In the genomic region with DNA sequence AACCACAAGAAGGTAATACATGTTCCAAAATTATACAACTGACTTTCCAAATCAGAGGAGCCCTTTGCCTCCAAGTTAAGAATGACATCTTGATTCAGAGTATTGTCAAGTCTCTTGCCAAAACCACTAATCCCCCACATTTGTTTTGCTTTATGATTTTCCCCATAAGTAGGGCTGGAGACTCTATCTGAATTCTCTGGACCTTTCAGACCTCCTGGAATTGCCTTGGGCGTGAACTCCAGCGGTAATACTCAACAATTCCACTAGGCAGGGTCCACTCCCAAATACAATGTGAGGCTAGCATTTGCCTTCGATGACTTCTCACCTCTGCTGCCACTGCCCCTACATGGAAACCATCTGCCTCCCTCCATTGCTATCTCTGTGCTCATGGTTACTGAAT, we compare ENCODE assay signal across 30 cellular contexts. TPM values are rescaled to one million over a fixed set of nuclear protein-coding genes. Genes with fewer than 3 reads are reported as not detected.
DNase-seq lines count a peak whose midpoint lies in the region; ATAC-seq and TF ChIP-seq lines count a peak whose summit lies in the region.
"Had no signal": no experiment of that assay in that cellular context is flagged by ENCODE, and none has a peak within 500 bp of the region (broad histone marks: within the 10 kb centered on the region; RNA-seq: fewer than 3 reads in every experiment).

No MANE protein-coding gene starts in this region.

- H3K36me3 ChIP-seq in right atrium auricular region = no peaks in the 10 kb centered on the region
- H3K36me3 ChIP-seq in heart right ventricle = no peaks in the 10 kb centered on the region
- H3K36me3 ChIP-seq: sigmoid colon had no signal

- intact Hi-C loops in Right ventricle myocardium superior (cut with DNase I) (no loop called here), heart right ventricle (cut with DNase I) (no loop called here)

- no peaks in the 10 kb centered on the region for H3K4me1 Mint-ChIP-seq in type B pancreatic cell (ENCODE audit: unreplicated experiment)
- H3K4me1 Mint-ChIP-seq: CD4-positive, CD25-positive, alpha-beta regulatory T cell had no signal

- no peak for DNase-seq in Right ventricle myocardium superior
- DNase-seq in right atrium auricular region (ENCODE audit: low spot score) = no peak
- peak; percentile 13 for DNase-seq in M059J (ENCODE audit: low read depth)
- DNase-seq in heart right ventricle = no peak
- DNase-seq in type B pancreatic cell (ENCODE audit: extremely low spot score, unreplicated experiment) = no peak
- DNase-seq in SKM-1 treated with dmso at 0.1 percent for 144 hours (lab: John Stamatoyannopoulos, UW; ENCODE audit: unreplicated experiment) = no peak
- no peak for DNase-seq in inferior parietal cortex (ENCODE audit: extremely low spot score)
- DNase-seq: activated CD4-positive, alpha-beta T cell treated with anti-CD3 and anti-CD28 coated beads, Interleukin-2, amount 50 U/mL, for 48 hours; activated gamma-delta T cell treated with Interleukin-2 at 50 U/mL for 16 hours; activated T-cell treated with anti-CD3 and anti-CD28 coated beads, Interleukin-2, amount 50 U/mL, for 48 hours; AML-193; Calu3; CD4-positive, CD25-positive, alpha-beta regulatory T cell; cerebellar nuclear complex; dermis blood vessel endothelial cell; GOT3; KG1; MM.1S; NCI-H1417; NCI-H2029 treated with DMSO at 0.1 percent for 48 hours; NCI-H2227 treated with DMSO at 0.1 percent for 48 hours; NCI-H526; PC-9; sigmoid colon; stimulated activated naive CD4-positive, alpha-beta T cell; T-helper 2 cell had no signal

- H3K4me1 ChIP-seq in right atrium auricular region (peaks cover 0 to 13% of the 10 kb centered on the region in 2 donors), heart right ventricle (peaks cover 0 to 36% (median 8%) of the 10 kb centered on the region in 9 donors)
- H3K4me1 ChIP-seq: sigmoid colon had no signal

- no peak for TF ChIP-seq CTCF in right atrium auricular region (IDR thresholded peaks at IDR 0.05)
- TF ChIP-seq CTCF in heart right ventricle (IDR thresholded peaks at IDR 0.05) = peak in 1 of 9 donors; percentile 19
- peak; percentile 29 for TF ChIP-seq CTCF in type B pancreatic cell (conservative IDR thresholded peaks at IDR 0.05)

- no peaks in the 10 kb centered on the region for H3K27me3 ChIP-seq in right atrium auricular region
- H3K27me3 ChIP-seq in heart right ventricle = no peaks in the 10 kb centered on the region
- H3K27me3 ChIP-seq: sigmoid colon had no signal

- H3K9me3 Mint-ChIP-seq in type B pancreatic cell = peaks cover 4% of the 10 kb centered on the region

- H3K27ac Mint-ChIP-seq in type B pancreatic cell = no peak overlapping the region
- H3K27ac Mint-ChIP-seq: CD4-positive, CD25-positive, alpha-beta regulatory T cell had no signal

- H3K27ac ChIP-seq in right atrium auricular region (peak overlapping the region in 1 of 2 donors; percentile 68), heart right ventricle (peak overlapping the region in 5 of 10 donors; percentile 17 to 55 (median 33))
- H3K27ac ChIP-seq: PC-9 had no signal

- peaks cover 53% of the 10 kb centered on the region for H3K27me3 Mint-ChIP-seq in type B pancreatic cell

- ATAC-seq in Right ventricle myocardium superior (ENCODE audit: poor library complexity) (peak; percentile 15), heart right ventricle (peak in 6 of 8 donors; percentile 14 to 31 (median 22)), HG03095 (IDR thresholded peaks at IDR 0.05; ENCODE audit: unreplicated experiment) (no peak)
- ATAC-seq: activated CD4-positive, CD25-positive, alpha-beta regulatory T cell treated with anti-CD3 and anti-CD28 coated beads, Interleukin-2, amount 50 U/mL, for 24 hours had no signal

- H3K4me3 Mint-ChIP-seq in type B pancreatic cell = no peak overlapping the region
- H3K4me3 Mint-ChIP-seq: CD4-positive, CD25-positive, alpha-beta regulatory T cell had no signal

- H3K9me3 ChIP-seq in right atrium auricular region = no peaks in the 10 kb centered on the region
- H3K9me3 ChIP-seq in heart right ventricle = peaks cover 0 to 8% (median 0%) of the 10 kb centered on the region in 11 donors
- H3K9me3 ChIP-seq: sigmoid colon had no signal

- WGBS in heart right ventricle, 2 donors = 76 to 89% methylated on average over 3 of the region's 3 CpGs

- no peak overlapping the region for H3K4me3 ChIP-seq in right atrium auricular region
- H3K4me3 ChIP-seq in heart right ventricle = no peak overlapping the region
- H3K4me3 ChIP-seq: PC-9, sigmoid colon had no signal

- H3K36me3 Mint-ChIP-seq in type B pancreatic cell = no peaks in the 10 kb centered on the region
- H3K36me3 Mint-ChIP-seq: CD4-positive, CD25-positive, alpha-beta regulatory T cell had no signal

RNA-seq across cellular contexts. Expression of a gene that starts 8.6 kb away (rescaled TPM):
- total RNA-seq in Right ventricle myocardium superior (10.3 TPM), right atrium auricular region (10 to 100 TPM in 1 of 2 donors, 1 to 10 TPM in 1; 3.8 to 10.0 TPM), heart right ventricle (10 to 100 TPM in 1 of 10 donors, 1 to 10 TPM in 9; 2.2 to 11.4 (median 4.4) TPM), type B pancreatic cell (ENCODE audit: low replicate concordance) (1.1 and 1.9 TPM in 2 replicates)
- total RNA-seq in M059J (2014; rRNA removed; shearing (Covaris generic)) = 0.22 and 0.89 TPM in 2 replicates
- 1 to 10 TPM in 1 of 2 donors, under 1 TPM in 1; 0.84 to 3.9 TPM for polyA plus RNA-seq in heart right ventricle
- total RNA-seq: CD4-positive, CD25-positive, alpha-beta regulatory T cell had no signal
- polyA plus RNA-seq: keratinocyte had no signal

RNA-seq across cellular contexts. Expression of a gene that starts 9.0 kb away (rescaled TPM):
- 5.8 TPM for total RNA-seq in Right ventricle myocardium superior
- total RNA-seq in right atrium auricular region = 1 to 10 TPM; 2.7 to 8.0 TPM
- 0.02 and 0.47 TPM in 2 replicates for total RNA-seq in M059J (2014; rRNA removed; shearing (Covaris generic))
- 1 to 10 TPM; 1.0 to 6.2 (median 2.3) TPM for total RNA-seq in heart right ventricle
- 1 to 10 TPM in 1 of 2 donors, under 1 TPM in 1; 0.91 to 5.9 TPM for polyA plus RNA-seq in heart right ventricle
- total RNA-seq in type B pancreatic cell (ENCODE audit: low replicate concordance) = 0.19 and 0.48 TPM in 2 replicates
- total RNA-seq: A172; CD4-positive, CD25-positive, alpha-beta regulatory T cell had no signal
- polyA plus RNA-seq: CD4-positive, CD25-positive, alpha-beta regulatory T cell; keratinocyte had no signal
